In the genomic region with DNA sequence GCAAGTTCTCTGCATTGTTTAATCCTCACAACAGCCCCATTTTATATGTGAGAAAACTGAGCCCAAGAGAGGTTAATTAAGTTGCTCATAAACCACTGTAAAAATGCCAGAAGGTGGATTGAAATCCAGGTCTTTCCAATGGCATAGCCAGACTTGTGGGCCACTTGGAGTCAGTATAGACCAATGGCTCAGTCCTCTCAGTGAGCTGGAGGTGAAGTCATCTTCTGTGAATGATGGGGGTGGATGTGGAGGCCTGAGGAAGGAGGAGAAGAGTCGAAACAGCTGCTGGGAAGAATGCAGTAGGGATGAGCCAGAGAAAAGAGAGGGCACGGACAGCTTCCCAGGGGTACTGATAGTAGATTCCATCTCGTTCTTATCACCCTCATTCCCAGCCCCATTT, we compare ENCODE assay signal across 2 cellular contexts.
TF ChIP-seq lines count a peak whose summit lies in the region.

No MANE protein-coding gene starts in this region.

TF ChIP-seq in HEK293, 187 proteins besides CTCF, POLR2A, EP300 and RAD21 (continued from another document):
- TF ChIP-seq, protein P1, sequence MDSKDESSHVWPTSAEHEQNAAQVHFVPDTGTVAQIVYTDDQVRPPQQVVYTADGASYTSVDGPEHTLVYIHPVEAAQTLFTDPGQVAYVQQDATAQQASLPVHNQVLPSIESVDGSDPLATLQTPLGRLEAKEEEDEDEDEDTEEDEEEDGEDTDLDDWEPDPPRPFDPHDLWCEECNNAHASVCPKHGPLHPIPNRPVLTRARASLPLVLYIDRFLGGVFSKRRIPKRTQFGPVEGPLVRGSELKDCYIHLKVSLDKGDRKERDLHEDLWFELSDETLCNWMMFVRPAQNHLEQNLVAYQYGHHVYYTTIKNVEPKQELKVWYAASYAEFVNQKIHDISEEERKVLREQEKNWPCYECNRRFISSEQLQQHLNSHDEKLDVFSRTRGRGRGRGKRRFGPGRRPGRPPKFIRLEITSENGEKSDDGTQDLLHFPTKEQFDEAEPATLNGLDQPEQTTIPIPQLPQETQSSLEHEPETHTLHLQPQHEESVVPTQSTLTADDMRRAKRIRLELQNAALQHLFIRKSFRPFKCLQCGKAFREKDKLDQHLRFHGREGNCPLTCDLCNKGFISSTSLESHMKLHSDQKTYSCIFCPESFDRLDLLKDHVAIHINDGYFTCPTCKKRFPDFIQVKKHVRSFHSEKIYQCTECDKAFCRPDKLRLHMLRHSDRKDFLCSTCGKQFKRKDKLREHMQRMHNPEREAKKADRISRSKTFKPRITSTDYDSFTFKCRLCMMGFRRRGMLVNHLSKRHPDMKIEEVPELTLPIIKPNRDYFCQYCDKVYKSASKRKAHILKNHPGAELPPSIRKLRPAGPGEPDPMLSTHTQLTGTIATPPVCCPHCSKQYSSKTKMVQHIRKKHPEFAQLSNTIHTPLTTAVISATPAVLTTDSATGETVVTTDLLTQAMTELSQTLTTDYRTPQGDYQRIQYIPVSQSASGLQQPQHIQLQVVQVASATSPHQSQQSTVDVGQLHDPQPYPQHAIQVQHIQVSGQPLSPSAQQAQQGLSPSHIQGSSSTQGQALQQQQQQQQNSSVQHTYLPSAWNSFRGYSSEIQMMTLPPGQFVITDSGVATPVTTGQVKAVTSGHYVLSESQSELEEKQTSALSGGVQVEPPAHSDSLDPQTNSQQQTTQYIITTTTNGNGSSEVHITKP (tag by site-specific recombination; IDR thresholded peaks at IDR 0.05) = peak; percentile 29; the same call in 1 of the 2 replicates
- TF ChIP-seq ZNF654 (tag by site-specific recombination; IDR thresholded peaks at IDR 0.05; ENCODE audit: low read depth) = peak; percentile 39

TF ChIP-seq in GM12878, 131 proteins besides CTCF, POLR2A, EP300 and RAD21 (continued from another document):
- TF ChIP-seq, protein P2, sequence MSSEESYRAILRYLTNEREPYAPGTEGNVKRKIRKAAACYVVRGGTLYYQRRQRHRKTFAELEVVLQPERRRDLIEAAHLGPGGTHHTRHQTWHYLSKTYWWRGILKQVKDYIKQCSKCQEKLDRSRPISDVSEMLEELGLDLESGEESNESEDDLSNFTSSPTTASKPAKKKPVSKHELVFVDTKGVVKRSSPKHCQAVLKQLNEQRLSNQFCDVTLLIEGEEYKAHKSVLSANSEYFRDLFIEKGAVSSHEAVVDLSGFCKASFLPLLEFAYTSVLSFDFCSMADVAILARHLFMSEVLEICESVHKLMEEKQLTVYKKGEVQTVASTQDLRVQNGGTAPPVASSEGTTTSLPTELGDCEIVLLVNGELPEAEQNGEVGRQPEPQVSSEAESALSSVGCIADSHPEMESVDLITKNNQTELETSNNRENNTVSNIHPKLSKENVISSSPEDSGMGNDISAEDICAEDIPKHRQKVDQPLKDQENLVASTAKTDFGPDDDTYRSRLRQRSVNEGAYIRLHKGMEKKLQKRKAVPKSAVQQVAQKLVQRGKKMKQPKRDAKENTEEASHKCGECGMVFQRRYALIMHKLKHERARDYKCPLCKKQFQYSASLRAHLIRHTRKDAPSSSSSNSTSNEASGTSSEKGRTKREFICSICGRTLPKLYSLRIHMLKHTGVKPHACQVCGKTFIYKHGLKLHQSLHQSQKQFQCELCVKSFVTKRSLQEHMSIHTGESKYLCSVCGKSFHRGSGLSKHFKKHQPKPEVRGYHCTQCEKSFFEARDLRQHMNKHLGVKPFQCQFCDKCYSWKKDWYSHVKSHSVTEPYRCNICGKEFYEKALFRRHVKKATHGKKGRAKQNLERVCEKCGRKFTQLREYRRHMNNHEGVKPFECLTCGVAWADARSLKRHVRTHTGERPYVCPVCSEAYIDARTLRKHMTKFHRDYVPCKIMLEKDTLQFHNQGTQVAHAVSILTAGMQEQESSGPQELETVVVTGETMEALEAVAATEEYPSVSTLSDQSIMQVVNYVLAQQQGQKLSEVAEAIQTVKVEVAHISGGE (CRISPR knock-in tag; IDR thresholded peaks at IDR 0.05) = no peak
- TF ChIP-seq, protein P3, sequence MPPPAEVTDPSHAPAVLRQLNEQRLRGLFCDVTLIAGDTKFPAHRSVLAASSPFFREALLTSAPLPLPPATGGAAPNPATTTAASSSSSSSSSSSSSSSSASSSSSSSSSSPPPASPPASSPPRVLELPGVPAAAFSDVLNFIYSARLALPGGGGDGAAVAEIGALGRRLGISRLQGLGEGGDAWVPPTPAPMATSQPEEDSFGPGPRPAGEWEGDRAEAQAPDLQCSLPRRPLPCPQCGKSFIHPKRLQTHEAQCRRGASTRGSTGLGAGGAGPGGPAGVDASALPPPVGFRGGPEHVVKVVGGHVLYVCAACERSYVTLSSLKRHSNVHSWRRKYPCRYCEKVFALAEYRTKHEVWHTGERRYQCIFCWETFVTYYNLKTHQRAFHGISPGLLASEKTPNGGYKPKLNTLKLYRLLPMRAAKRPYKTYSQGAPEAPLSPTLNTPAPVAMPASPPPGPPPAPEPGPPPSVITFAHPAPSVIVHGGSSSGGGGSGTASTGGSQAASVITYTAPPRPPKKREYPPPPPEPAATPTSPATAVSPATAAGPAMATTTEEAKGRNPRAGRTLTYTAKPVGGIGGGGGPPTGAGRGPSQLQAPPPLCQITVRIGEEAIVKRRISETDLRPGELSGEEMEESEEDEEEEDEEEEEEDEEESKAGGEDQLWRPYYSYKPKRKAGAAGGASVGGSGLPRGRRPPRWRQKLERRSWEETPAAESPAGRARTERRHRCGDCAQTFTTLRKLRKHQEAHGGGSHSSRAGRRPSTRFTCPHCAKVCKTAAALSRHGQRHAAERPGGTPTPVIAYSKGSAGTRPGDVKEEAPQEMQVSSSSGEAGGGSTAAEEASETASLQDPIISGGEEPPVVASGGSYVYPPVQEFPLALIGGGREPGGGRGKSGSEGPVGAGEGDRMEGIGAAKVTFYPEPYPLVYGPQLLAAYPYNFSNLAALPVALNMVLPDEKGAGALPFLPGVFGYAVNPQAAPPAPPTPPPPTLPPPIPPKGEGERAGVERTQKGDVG (CRISPR knock-in tag; IDR thresholded peaks at IDR 0.05) = no peak
- TF ChIP-seq MEF2A (IDR thresholded peaks at IDR 0.05; ENCODE audit: insufficient read depth, low read depth, low read length) = no peak
- TF ChIP-seq ZNF24 (IDR thresholded peaks at IDR 0.05) = no peak
- TF ChIP-seq, protein P4, sequence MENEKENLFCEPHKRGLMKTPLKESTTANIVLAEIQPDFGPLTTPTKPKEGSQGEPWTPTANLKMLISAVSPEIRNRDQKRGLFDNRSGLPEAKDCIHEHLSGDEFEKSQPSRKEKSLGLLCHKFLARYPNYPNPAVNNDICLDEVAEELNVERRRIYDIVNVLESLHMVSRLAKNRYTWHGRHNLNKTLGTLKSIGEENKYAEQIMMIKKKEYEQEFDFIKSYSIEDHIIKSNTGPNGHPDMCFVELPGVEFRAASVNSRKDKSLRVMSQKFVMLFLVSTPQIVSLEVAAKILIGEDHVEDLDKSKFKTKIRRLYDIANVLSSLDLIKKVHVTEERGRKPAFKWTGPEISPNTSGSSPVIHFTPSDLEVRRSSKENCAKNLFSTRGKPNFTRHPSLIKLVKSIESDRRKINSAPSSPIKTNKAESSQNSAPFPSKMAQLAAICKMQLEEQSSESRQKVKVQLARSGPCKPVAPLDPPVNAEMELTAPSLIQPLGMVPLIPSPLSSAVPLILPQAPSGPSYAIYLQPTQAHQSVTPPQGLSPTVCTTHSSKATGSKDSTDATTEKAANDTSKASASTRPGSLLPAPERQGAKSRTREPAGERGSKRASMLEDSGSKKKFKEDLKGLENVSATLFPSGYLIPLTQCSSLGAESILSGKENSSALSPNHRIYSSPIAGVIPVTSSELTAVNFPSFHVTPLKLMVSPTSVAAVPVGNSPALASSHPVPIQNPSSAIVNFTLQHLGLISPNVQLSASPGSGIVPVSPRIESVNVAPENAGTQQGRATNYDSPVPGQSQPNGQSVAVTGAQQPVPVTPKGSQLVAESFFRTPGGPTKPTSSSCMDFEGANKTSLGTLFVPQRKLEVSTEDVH (IDR thresholded peaks at IDR 0.05; ENCODE audit: low read depth, partially characterized antibody) = no peak
- TF ChIP-seq ATF7 (IDR thresholded peaks at IDR 0.05; ENCODE audit: low read depth) = no peak
- TF ChIP-seq SREBF2 (IDR thresholded peaks at IDR 0.05; ENCODE audit: low read length) = no peak
- TF ChIP-seq IKZF1 (conservative IDR thresholded peaks at IDR 0.05) = no peak
